ENCODE assay signal across 1 cellular context in genomic region chr2:21032338-21033236, GRCh38.
TF ChIP-seq lines count a peak whose summit lies in the region.

No MANE protein-coding gene starts in this region.

TF ChIP-seq in HepG2, 621 proteins besides CTCF, POLR2A, EP300 and RAD21 (continued from another document and continues in another):
- TF ChIP-seq MEIS1 (CRISPR knock-in tag; IDR thresholded peaks at IDR 0.05; ENCODE audit: borderline replicate concordance) (no peak), TBP (CRISPR knock-in tag; IDR thresholded peaks at IDR 0.05) (no peak), CBFB (CRISPR knock-in tag; IDR thresholded peaks at IDR 0.05) (no peak), TSC22D2 (CRISPR knock-in tag; IDR thresholded peaks at IDR 0.05; ENCODE audit: borderline replicate concordance) (no peak), ZNF616 (CRISPR knock-in tag; IDR thresholded peaks at IDR 0.05; ENCODE audit: low read depth) (no peak), NRL (CRISPR knock-in tag; IDR thresholded peaks at IDR 0.05; ENCODE audit: borderline replicate concordance) (no peak), RFXAP (CRISPR knock-in tag; IDR thresholded peaks at IDR 0.05; ENCODE audit: borderline replicate concordance) (no peak), BCL6 (CRISPR knock-in tag; IDR thresholded peaks at IDR 0.05) (no peak), ZNF768 (CRISPR knock-in tag; IDR thresholded peaks at IDR 0.05) (peak; percentile 74), ZNF879 (CRISPR knock-in tag; IDR thresholded peaks at IDR 0.05) (no peak), ZNF432 (CRISPR knock-in tag; IDR thresholded peaks at IDR 0.05; ENCODE audit: borderline replicate concordance) (no peak), ZNF234 (CRISPR knock-in tag; conservative IDR thresholded peaks at IDR 0.05) (no peak), ZNF782 (CRISPR knock-in tag; IDR thresholded peaks at IDR 0.05; ENCODE audit: borderline replicate concordance) (no peak), ONECUT2 (CRISPR knock-in tag; IDR thresholded peaks at IDR 0.05) (no peak), ZNF788 (CRISPR knock-in tag; IDR thresholded peaks at IDR 0.05; ENCODE audit: borderline replicate concordance) (no peak), MED13 (CRISPR knock-in tag; IDR thresholded peaks at IDR 0.05) (no peak), ZNF207 (IDR thresholded peaks at IDR 0.05; ENCODE audit: borderline replicate concordance) (no peak), NKX3-1 (CRISPR knock-in tag; IDR thresholded peaks at IDR 0.05) (no peak), ZSCAN21 (CRISPR knock-in tag; IDR thresholded peaks at IDR 0.05; ENCODE audit: borderline replicate concordance) (no peak), ZSCAN29 (CRISPR knock-in tag; conservative IDR thresholded peaks at IDR 0.05) (no peak), TRAFD1 (CRISPR knock-in tag; IDR thresholded peaks at IDR 0.05; ENCODE audit: borderline replicate concordance) (no peak), ZNF317 (CRISPR knock-in tag; IDR thresholded peaks at IDR 0.05) (no peak), CENPT (CRISPR knock-in tag; IDR thresholded peaks at IDR 0.05; ENCODE audit: low read depth) (no peak), IKZF1 (IDR thresholded peaks at IDR 0.05) (no peak), SIX1 (CRISPR knock-in tag; IDR thresholded peaks at IDR 0.05; ENCODE audit: borderline replicate concordance) (no peak), SALL1 (CRISPR knock-in tag; IDR thresholded peaks at IDR 0.05) (peak; percentile 46; the same call in 1 of the 2 replicates), ZBTB44 (CRISPR knock-in tag; IDR thresholded peaks at IDR 0.05) (no peak), NFRKB (IDR thresholded peaks at IDR 0.05) (no peak), TARDBP (CRISPR knock-in tag; IDR thresholded peaks at IDR 0.05) (no peak), PHF20 (CRISPR knock-in tag; IDR thresholded peaks at IDR 0.05) (0 out of 2 replicates have a peak, but pooled peaks have one; percentile 24), JARID2 (CRISPR knock-in tag; IDR thresholded peaks at IDR 0.05; ENCODE audit: insufficient replicate concordance) (no peak), ZNF841 (CRISPR knock-in tag; IDR thresholded peaks at IDR 0.05; ENCODE audit: borderline replicate concordance) (no peak), SMAD1 (CRISPR knock-in tag; IDR thresholded peaks at IDR 0.05; ENCODE audit: borderline replicate concordance, low read depth) (no peak), XBP1 (CRISPR knock-in tag; IDR thresholded peaks at IDR 0.05) (no peak)
- TF ChIP-seq, protein P1, sequence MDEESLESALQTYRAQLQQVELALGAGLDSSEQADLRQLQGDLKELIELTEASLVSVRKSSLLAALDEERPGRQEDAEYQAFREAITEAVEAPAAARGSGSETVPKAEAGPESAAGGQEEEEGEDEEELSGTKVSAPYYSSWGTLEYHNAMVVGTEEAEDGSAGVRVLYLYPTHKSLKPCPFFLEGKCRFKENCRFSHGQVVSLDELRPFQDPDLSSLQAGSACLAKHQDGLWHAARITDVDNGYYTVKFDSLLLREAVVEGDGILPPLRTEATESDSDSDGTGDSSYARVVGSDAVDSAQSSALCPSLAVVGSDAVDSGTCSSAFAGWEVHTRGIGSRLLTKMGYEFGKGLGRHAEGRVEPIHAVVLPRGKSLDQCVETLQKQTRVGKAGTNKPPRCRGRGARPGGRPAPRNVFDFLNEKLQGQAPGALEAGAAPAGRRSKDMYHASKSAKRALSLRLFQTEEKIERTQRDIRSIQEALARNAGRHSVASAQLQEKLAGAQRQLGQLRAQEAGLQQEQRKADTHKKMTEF (CRISPR knock-in tag; IDR thresholded peaks at IDR 0.05), result 0 out of 2 replicates have a peak, but pooled peaks have one; percentile 13
- TF ChIP-seq, protein P2, sequence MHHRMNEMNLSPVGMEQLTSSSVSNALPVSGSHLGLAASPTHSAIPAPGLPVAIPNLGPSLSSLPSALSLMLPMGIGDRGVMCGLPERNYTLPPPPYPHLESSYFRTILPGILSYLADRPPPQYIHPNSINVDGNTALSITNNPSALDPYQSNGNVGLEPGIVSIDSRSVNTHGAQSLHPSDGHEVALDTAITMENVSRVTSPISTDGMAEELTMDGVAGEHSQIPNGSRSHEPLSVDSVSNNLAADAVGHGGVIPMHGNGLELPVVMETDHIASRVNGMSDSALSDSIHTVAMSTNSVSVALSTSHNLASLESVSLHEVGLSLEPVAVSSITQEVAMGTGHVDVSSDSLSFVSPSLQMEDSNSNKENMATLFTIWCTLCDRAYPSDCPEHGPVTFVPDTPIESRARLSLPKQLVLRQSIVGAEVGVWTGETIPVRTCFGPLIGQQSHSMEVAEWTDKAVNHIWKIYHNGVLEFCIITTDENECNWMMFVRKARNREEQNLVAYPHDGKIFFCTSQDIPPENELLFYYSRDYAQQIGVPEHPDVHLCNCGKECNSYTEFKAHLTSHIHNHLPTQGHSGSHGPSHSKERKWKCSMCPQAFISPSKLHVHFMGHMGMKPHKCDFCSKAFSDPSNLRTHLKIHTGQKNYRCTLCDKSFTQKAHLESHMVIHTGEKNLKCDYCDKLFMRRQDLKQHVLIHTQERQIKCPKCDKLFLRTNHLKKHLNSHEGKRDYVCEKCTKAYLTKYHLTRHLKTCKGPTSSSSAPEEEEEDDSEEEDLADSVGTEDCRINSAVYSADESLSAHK (CRISPR knock-in tag; IDR thresholded peaks at IDR 0.05; ENCODE audit: borderline replicate concordance), result no peak
- TF ChIP-seq, protein P3, sequence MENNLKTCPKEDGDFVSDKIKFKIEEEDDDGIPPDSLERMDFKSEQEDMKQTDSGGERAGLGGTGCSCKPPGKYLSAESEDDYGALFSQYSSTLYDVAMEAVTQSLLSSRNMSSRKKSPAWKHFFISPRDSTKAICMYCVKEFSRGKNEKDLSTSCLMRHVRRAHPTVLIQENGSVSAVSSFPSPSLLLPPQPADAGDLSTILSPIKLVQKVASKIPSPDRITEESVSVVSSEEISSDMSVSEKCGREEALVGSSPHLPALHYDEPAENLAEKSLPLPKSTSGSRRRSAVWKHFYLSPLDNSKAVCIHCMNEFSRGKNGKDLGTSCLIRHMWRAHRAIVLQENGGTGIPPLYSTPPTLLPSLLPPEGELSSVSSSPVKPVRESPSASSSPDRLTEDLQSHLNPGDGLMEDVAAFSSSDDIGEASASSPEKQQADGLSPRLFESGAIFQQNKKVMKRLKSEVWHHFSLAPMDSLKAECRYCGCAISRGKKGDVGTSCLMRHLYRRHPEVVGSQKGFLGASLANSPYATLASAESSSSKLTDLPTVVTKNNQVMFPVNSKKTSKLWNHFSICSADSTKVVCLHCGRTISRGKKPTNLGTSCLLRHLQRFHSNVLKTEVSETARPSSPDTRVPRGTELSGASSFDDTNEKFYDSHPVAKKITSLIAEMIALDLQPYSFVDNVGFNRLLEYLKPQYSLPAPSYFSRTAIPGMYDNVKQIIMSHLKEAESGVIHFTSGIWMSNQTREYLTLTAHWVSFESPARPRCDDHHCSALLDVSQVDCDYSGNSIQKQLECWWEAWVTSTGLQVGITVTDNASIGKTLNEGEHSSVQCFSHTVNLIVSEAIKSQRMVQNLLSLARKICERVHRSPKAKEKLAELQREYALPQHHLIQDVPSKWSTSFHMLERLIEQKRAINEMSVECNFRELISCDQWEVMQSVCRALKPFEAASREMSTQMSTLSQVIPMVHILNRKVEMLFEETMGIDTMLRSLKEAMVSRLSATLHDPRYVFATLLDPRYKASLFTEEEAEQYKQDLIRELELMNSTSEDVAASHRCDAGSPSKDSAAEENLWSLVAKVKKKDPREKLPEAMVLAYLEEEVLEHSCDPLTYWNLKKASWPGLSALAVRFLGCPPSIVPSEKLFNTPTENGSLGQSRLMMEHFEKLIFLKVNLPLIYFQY (CRISPR knock-in tag; IDR thresholded peaks at IDR 0.05; ENCODE audit: borderline replicate concordance), result no peak
- TF ChIP-seq, protein P4, sequence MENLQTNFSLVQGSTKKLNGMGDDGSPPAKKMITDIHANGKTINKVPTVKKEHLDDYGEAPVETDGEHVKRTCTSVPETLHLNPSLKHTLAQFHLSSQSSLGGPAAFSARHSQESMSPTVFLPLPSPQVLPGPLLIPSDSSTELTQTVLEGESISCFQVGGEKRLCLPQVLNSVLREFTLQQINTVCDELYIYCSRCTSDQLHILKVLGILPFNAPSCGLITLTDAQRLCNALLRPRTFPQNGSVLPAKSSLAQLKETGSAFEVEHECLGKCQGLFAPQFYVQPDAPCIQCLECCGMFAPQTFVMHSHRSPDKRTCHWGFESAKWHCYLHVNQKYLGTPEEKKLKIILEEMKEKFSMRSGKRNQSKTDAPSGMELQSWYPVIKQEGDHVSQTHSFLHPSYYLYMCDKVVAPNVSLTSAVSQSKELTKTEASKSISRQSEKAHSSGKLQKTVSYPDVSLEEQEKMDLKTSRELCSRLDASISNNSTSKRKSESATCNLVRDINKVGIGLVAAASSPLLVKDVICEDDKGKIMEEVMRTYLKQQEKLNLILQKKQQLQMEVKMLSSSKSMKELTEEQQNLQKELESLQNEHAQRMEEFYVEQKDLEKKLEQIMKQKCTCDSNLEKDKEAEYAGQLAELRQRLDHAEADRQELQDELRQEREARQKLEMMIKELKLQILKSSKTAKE (CRISPR knock-in tag; IDR thresholded peaks at IDR 0.05; ENCODE audit: borderline replicate concordance), result no peak
- TF ChIP-seq, protein P5, sequence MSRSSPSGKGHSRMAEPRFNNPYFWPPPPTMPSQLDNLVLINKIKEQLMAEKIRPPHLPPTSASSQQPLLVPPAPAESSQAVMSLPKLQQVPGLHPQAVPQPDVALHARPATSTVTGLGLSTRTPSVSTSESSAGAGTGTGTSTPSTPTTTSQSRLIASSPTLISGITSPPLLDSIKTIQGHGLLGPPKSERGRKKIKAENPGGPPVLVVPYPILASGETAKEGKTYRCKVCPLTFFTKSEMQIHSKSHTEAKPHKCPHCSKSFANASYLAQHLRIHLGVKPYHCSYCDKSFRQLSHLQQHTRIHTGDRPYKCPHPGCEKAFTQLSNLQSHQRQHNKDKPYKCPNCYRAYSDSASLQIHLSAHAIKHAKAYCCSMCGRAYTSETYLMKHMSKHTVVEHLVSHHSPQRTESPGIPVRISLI (CRISPR knock-in tag; IDR thresholded peaks at IDR 0.05; ENCODE audit: borderline replicate concordance), result no peak
- TF ChIP-seq, protein P6, sequence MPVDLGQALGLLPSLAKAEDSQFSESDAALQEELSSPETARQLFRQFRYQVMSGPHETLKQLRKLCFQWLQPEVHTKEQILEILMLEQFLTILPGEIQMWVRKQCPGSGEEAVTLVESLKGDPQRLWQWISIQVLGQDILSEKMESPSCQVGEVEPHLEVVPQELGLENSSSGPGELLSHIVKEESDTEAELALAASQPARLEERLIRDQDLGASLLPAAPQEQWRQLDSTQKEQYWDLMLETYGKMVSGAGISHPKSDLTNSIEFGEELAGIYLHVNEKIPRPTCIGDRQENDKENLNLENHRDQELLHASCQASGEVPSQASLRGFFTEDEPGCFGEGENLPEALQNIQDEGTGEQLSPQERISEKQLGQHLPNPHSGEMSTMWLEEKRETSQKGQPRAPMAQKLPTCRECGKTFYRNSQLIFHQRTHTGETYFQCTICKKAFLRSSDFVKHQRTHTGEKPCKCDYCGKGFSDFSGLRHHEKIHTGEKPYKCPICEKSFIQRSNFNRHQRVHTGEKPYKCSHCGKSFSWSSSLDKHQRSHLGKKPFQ (CRISPR knock-in tag; IDR thresholded peaks at IDR 0.05; ENCODE audit: insufficient replicate concordance), result no peak
- TF ChIP-seq, protein P7, sequence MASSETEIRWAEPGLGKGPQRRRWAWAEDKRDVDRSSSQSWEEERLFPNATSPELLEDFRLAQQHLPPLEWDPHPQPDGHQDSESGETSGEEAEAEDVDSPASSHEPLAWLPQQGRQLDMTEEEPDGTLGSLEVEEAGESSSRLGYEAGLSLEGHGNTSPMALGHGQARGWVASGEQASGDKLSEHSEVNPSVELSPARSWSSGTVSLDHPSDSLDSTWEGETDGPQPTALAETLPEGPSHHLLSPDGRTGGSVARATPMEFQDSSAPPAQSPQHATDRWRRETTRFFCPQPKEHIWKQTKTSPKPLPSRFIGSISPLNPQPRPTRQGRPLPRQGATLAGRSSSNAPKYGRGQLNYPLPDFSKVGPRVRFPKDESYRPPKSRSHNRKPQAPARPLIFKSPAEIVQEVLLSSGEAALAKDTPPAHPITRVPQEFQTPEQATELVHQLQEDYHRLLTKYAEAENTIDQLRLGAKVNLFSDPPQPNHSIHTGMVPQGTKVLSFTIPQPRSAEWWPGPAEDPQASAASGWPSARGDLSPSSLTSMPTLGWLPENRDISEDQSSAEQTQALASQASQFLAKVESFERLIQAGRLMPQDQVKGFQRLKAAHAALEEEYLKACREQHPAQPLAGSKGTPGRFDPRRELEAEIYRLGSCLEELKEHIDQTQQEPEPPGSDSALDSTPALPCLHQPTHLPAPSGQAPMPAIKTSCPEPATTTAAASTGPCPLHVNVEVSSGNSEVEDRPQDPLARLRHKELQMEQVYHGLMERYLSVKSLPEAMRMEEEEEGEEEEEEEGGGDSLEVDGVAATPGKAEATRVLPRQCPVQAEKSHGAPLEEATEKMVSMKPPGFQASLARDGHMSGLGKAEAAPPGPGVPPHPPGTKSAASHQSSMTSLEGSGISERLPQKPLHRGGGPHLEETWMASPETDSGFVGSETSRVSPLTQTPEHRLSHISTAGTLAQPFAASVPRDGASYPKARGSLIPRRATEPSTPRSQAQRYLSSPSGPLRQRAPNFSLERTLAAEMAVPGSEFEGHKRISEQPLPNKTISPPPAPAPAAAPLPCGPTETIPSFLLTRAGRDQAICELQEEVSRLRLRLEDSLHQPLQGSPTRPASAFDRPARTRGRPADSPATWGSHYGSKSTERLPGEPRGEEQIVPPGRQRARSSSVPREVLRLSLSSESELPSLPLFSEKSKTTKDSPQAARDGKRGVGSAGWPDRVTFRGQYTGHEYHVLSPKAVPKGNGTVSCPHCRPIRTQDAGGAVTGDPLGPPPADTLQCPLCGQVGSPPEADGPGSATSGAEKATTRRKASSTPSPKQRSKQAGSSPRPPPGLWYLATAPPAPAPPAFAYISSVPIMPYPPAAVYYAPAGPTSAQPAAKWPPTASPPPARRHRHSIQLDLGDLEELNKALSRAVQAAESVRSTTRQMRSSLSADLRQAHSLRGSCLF (CRISPR knock-in tag; IDR thresholded peaks at IDR 0.05; ENCODE audit: borderline replicate concordance), result no peak
